ENCODE assay signal across 1 cellular context in genomic region chr18:65255417-65255816, GRCh38.
TF ChIP-seq lines count a peak whose summit lies in the region.

No MANE protein-coding gene starts in this region.

TF ChIP-seq in H1, 55 proteins besides CTCF, POLR2A, EP300 and RAD21 (continued from another document):
- TF ChIP-seq CHD7 (IDR thresholded peaks at IDR 0.05; ENCODE audit: insufficient replicate concordance, low read length) (no peak), BACH1 (IDR thresholded peaks at IDR 0.05; ENCODE audit: low read length) (no peak), CBX8 (IDR thresholded peaks at IDR 0.05; ENCODE audit: borderline replicate concordance, low read depth, low read length) (no peak)
